14 cellular contexts compared by ENCODE assay signal in genomic region chr3:194235160-194235559, GRCh38.
"Had no signal": no experiment of that assay in that cellular context is flagged by ENCODE, and none has a peak within 500 bp of the region (broad histone marks: within the 10 kb centered on the region; RNA-seq: fewer than 3 reads in every experiment).

No MANE protein-coding gene starts in this region.

- H3K9me3 ChIP-seq: psoas muscle, right lobe of liver, suprapubic skin had no signal

- H3K4me3 ChIP-seq: neural progenitor cell, psoas muscle, right lobe of liver, suprapubic skin had no signal

- H3K27ac ChIP-seq: neural progenitor cell, psoas muscle, right lobe of liver, suprapubic skin, WERI-Rb-1 had no signal

- ATAC-seq: psoas muscle; right lobe of liver; stimulated activated naive CD8-positive, alpha-beta T cell treated with anti-CD3 and anti-CD28 coated beads, Interleukin-15, amount 100 ng/mL, for 72 hours had no signal

- DNase-seq: activated CD4-positive, alpha-beta T cell treated with anti-CD3 and anti-CD28 coated beads for 1 hour; amniotic stem cell; foreskin fibroblast; hippocampal formation; psoas muscle; right lobe of liver; small intestine; stimulated activated CD4-positive, alpha-beta T cell treated with anti-CD3 and anti-CD28 coated beads, Interleukin-15, amount 100 ng/mL, for 24 hours; stimulated activated CD4-positive, alpha-beta T cell treated with anti-CD3 and anti-CD28 coated beads, Interleukin-2, amount 100 ng/mL, for 48 hours; stimulated activated naive CD8-positive, alpha-beta T cell treated with anti-CD3 and anti-CD28 coated beads, Interleukin-15, amount 100 ng/mL, for 72 hours; trophoblast cell; WERI-Rb-1 had no signal

- H3K36me3 ChIP-seq: neural progenitor cell, right lobe of liver, suprapubic skin, WERI-Rb-1 had no signal

- H3K4me1 ChIP-seq: psoas muscle, right lobe of liver had no signal
